25 cellular contexts compared by ENCODE assay signal in genomic region chr3:97720417-97720816, GRCh38. TPM values are rescaled to one million over a fixed set of nuclear protein-coding genes. Genes with fewer than 3 reads are reported as not detected.
DNase-seq lines count a peak whose midpoint lies in the region; ATAC-seq lines count a peak whose summit lies in the region.
"Had no signal": no experiment of that assay in that cellular context is flagged by ENCODE, and none has a peak within 500 bp of the region (broad histone marks: within the 10 kb centered on the region; RNA-seq: fewer than 3 reads in every experiment).

No MANE protein-coding gene starts in this region.

- peaks cover 20% of the 10 kb centered on the region for H3K27me3 Mint-ChIP-seq in activated CD4-positive, alpha-beta T cell treated with anti-CD3 and anti-CD28 coated beads, Interleukin-2, amount 10 ng/mL, durations not matched to agents 24 days and 14 days
- H3K27me3 Mint-ChIP-seq: dendritic cell treated with granulocyte-macrophage colony-stimulating factor and Interleukin-4, amounts not matched to agents 40 ng/mL and 50 ng/mL, for 4 days had no signal

- no peaks in the 10 kb centered on the region for H3K9me3 Mint-ChIP-seq in activated CD4-positive, alpha-beta T cell treated with anti-CD3 and anti-CD28 coated beads, Interleukin-2, amount 10 ng/mL, durations not matched to agents 24 days and 14 days
- H3K9me3 Mint-ChIP-seq: activated B cell treated with CpG ODN at 0.5 μM for 24 hours; activated naive CD4-positive, alpha-beta T cell treated with anti-CD3 and anti-CD28 coated beads, Interleukin-2, amount 50 U/mL, for 72 hours; dendritic cell treated with granulocyte-macrophage colony-stimulating factor and Interleukin-4, amounts not matched to agents 40 ng/mL and 50 ng/mL, for 4 days; neural crest cell; T-helper 2 cell treated with Interferon-gamma antibody and Interleukin-4, amounts not matched to agents 5 μg/mL and 100 μg/mL, for 36 hours had no signal

- no peak overlapping the region for H3K27ac Mint-ChIP-seq in activated CD4-positive, alpha-beta T cell treated with anti-CD3 and anti-CD28 coated beads, Interleukin-2, amount 10 ng/mL, durations not matched to agents 24 days and 14 days
- H3K27ac Mint-ChIP-seq: activated B cell treated with CpG ODN at 0.5 μM for 24 hours; activated naive CD4-positive, alpha-beta T cell treated with anti-CD3 and anti-CD28 coated beads, Interleukin-2, amount 50 U/mL, for 72 hours; brain; dendritic cell treated with granulocyte-macrophage colony-stimulating factor and Interleukin-4, amounts not matched to agents 40 ng/mL and 50 ng/mL, for 4 days; T-helper 2 cell treated with Interferon-gamma antibody and Interleukin-4, amounts not matched to agents 5 μg/mL and 100 μg/mL, for 36 hours had no signal

- H3K27me3 ChIP-seq in adipocyte (replicated peaks; ENCODE audit: control insufficient read depth, insufficient read depth, low read length): no peaks in the 10 kb centered on the region
- H3K27me3 ChIP-seq: MG63, SJSA1, suprapubic skin had no signal

- peak; percentile 26 to 79 (median 61) for DNase-seq in NCI-H1417 (lab: John Stamatoyannopoulos, UW)
- no peak for DNase-seq in NCI-H1417 treated with DMSO at 0.1 percent for 48 hours (lab: John Stamatoyannopoulos, UW)
- DNase-seq in NCI-H146 (lab: John Stamatoyannopoulos, UW): peak; percentile 62
- DNase-seq in adipocyte (ENCODE audit: low read depth): peak; percentile 59
- peak; percentile 23 for DNase-seq in retina
- DNase-seq in activated CD4-positive, alpha-beta T cell treated with anti-CD3 and anti-CD28 coated beads, Interleukin-2, amount 10 ng/mL, durations not matched to agents 24 days and 14 days: no peak
- no peak for DNase-seq in AG20443 (ENCODE audit: low spot score)
- DNase-seq: 8988T; activated B cell treated with CpG ODN at 0.5 μM for 24 hours; activated T-cell treated with anti-CD3 and anti-CD28 coated beads, Interleukin-2, amount 50 U/mL, for 48 hours; C1 segment of cervical spinal cord; left colon; MG63; NCI-H524 treated with DMSO at 0.1 percent for 48 hours; PC-9; spleen had no signal

- intact Hi-C loops in activated CD4-positive, alpha-beta T cell treated with anti-CD3 and anti-CD28 coated beads, Interleukin-2, amount 10 ng/mL, durations not matched to agents 24 days and 14 days (cut with micrococcal nuclease): no loop called here

- no peak overlapping the region for H3K4me3 ChIP-seq in adipocyte (ENCODE audit: low read length)
- H3K4me3 ChIP-seq: MG63, PC-9, prostate gland, SJSA1, spleen, suprapubic skin had no signal

- no peaks in the 10 kb centered on the region for H3K36me3 ChIP-seq in adipocyte (ENCODE audit: control insufficient read depth, insufficient read depth, low read length, severe bottlenecking)
- H3K36me3 ChIP-seq: MG63, prostate gland, SJSA1, spleen, suprapubic skin had no signal

- H3K4me3 Mint-ChIP-seq in activated CD4-positive, alpha-beta T cell treated with anti-CD3 and anti-CD28 coated beads, Interleukin-2, amount 10 ng/mL, durations not matched to agents 24 days and 14 days: no peak overlapping the region
- H3K4me3 Mint-ChIP-seq: activated B cell treated with CpG ODN at 0.5 μM for 24 hours; brain; dendritic cell treated with granulocyte-macrophage colony-stimulating factor and Interleukin-4, amounts not matched to agents 40 ng/mL and 50 ng/mL, for 4 days; neural crest cell; T-helper 2 cell treated with Interferon-gamma antibody and Interleukin-4, amounts not matched to agents 5 μg/mL and 100 μg/mL, for 36 hours had no signal

- H3K9me3 ChIP-seq in adipocyte (ENCODE audit: control insufficient read depth, low read length): no peaks in the 10 kb centered on the region
- H3K9me3 ChIP-seq: MG63, prostate gland, SJSA1, spleen, suprapubic skin had no signal

- no peak for ATAC-seq in GM19463 (IDR thresholded peaks at IDR 0.05; ENCODE audit: unreplicated experiment)
- ATAC-seq: activated naive CD4-positive, alpha-beta T cell treated with anti-CD3 and anti-CD28 coated beads, Interleukin-2, amount 50 U/mL, for 72 hours; left colon had no signal

- H3K4me1 ChIP-seq in adipocyte (ENCODE audit: control insufficient read depth, insufficient read depth, low read length): peaks cover 24% of the 10 kb centered on the region
- H3K4me1 ChIP-seq: prostate gland, SJSA1 had no signal

- H3K9ac ChIP-seq in adipocyte (ENCODE audit: low read length): no peak overlapping the region

- H3K36me3 Mint-ChIP-seq in activated CD4-positive, alpha-beta T cell treated with anti-CD3 and anti-CD28 coated beads, Interleukin-2, amount 10 ng/mL, durations not matched to agents 24 days and 14 days (ENCODE audit: low read depth): no peaks in the 10 kb centered on the region
- H3K36me3 Mint-ChIP-seq: activated naive CD4-positive, alpha-beta T cell treated with anti-CD3 and anti-CD28 coated beads, Interleukin-2, amount 50 U/mL, for 72 hours; brain had no signal

- H3K4me1 Mint-ChIP-seq in activated CD4-positive, alpha-beta T cell treated with anti-CD3 and anti-CD28 coated beads, Interleukin-2, amount 10 ng/mL, durations not matched to agents 24 days and 14 days: no peaks in the 10 kb centered on the region
- H3K4me1 Mint-ChIP-seq: activated B cell treated with CpG ODN at 0.5 μM for 24 hours, brain, neural crest cell had no signal

RNA-seq across cellular contexts. Expression of gene ARL6, which starts 44.1 kb away (rescaled TPM):
- 6.1 and 6.3 TPM in 2 replicates for total RNA-seq in activated CD4-positive, alpha-beta T cell treated with anti-CD3 and anti-CD28 coated beads, Interleukin-2, amount 10 ng/mL, durations not matched to agents 24 days and 14 days

Comparison
In these comparisons a context has a peak if more than half of its experiments do, and no peak if none do; other contexts are left out.
1. DNase-seq: peak in NCI-H1417 (3 of 3), NCI-H146 (single experiment), adipocyte (single experiment) and retina (single experiment); none in NCI-H1417 treated with DMSO at 0.1 percent for 48 hours (single experiment), activated CD4-positive, alpha-beta T cell treated with anti-CD3 and anti-CD28 coated beads, Interleukin-2, amount 10 ng/mL, durations not matched to agents 24 days and 14 days (single experiment) and AG20443 (single experiment).